In genomic region chr7:64863021-64863420, GRCh38 we compare ENCODE assay signal across 26 cellular contexts.
"Had no signal": no experiment of that assay in that cellular context is flagged by ENCODE, and none has a peak within 500 bp of the region (broad histone marks: within the 10 kb centered on the region; RNA-seq: fewer than 3 reads in every experiment).

No MANE protein-coding gene starts in this region.

- ATAC-seq: esophagus mucosa; gastrocnemius medialis; left cardiac atrium; left lung; natural killer cell; pancreas; right cardiac atrium; stimulated activated effector memory CD8-positive, alpha-beta T cell treated with anti-CD3 and anti-CD28 coated beads, Interleukin-12 subunit alpha, Interleukin-12 subunit beta, amount 100 ng/mL, for 72 hours; stimulated activated naive CD8-positive, alpha-beta T cell treated with anti-CD3 and anti-CD28 coated beads, Interleukin-15, Interleukin-2, amounts not matched to agents 100 U/mL and 50 U/mL, for 24 hours had no signal

- H3K4me3 Mint-ChIP-seq: dendritic cell treated with granulocyte-macrophage colony-stimulating factor and Interleukin-4, amounts not matched to agents 40 ng/mL and 50 ng/mL, for 4 days; endodermal cell; natural killer cell; stimulated activated effector memory CD8-positive, alpha-beta T cell treated with anti-CD3 and anti-CD28 coated beads, Interleukin-12 subunit alpha, Interleukin-12 subunit beta, amount 100 ng/mL, for 72 hours had no signal

- H3K79me2 ChIP-seq: hepatocyte had no signal

- H3K27me3 ChIP-seq: gastrocnemius medialis, hepatocyte, left lung, pancreas, sigmoid colon, testis, tibial artery, upper lobe of left lung had no signal

- H3K4me1 Mint-ChIP-seq: endodermal cell; natural killer cell; stimulated activated effector memory CD8-positive, alpha-beta T cell treated with anti-CD3 and anti-CD28 coated beads, Interleukin-12 subunit alpha, Interleukin-12 subunit beta, amount 100 ng/mL, for 72 hours had no signal

- H3K36me3 Mint-ChIP-seq: natural killer cell; stimulated activated effector memory CD8-positive, alpha-beta T cell treated with anti-CD3 and anti-CD28 coated beads, Interleukin-12 subunit alpha, Interleukin-12 subunit beta, amount 100 ng/mL, for 72 hours had no signal

- H3K9me3 ChIP-seq: gastrocnemius medialis, pancreas, sigmoid colon, testis, tibial artery, upper lobe of left lung had no signal

- H3K27ac Mint-ChIP-seq: dendritic cell treated with granulocyte-macrophage colony-stimulating factor and Interleukin-4, amounts not matched to agents 40 ng/mL and 50 ng/mL, for 4 days; endodermal cell; natural killer cell; progenitor cell of endocrine pancreas; stimulated activated effector memory CD8-positive, alpha-beta T cell treated with anti-CD3 and anti-CD28 coated beads, Interleukin-12 subunit alpha, Interleukin-12 subunit beta, amount 100 ng/mL, for 72 hours had no signal

- H2AFZ ChIP-seq: hepatocyte had no signal

- H3K27me3 Mint-ChIP-seq: dendritic cell treated with granulocyte-macrophage colony-stimulating factor and Interleukin-4, amounts not matched to agents 40 ng/mL and 50 ng/mL, for 4 days; progenitor cell of endocrine pancreas had no signal

- H3K4me1 ChIP-seq: gastrocnemius medialis, left lung, pancreas, sigmoid colon, testis, tibial artery, upper lobe of left lung had no signal

- H3K27ac ChIP-seq: epithelial cell of prostate, gastrocnemius medialis, hepatocyte, left lung, pancreas, sigmoid colon, testis, tibial artery, upper lobe of left lung had no signal

- H3K4me2 ChIP-seq: hepatocyte had no signal

- DNase-seq: effector CD8-positive, alpha-beta T cell; endodermal cell; foreskin fibroblast; gastrocnemius medialis; left cardiac atrium; left lung; mammary epithelial cell; mesendoderm; natural killer cell; occipital lobe; pancreas; right cardiac atrium; sigmoid colon; stimulated activated CD4-positive, alpha-beta T cell treated with anti-CD3 and anti-CD28 coated beads, Interleukin-2, amount 100 ng/mL, for 24 hours; stimulated activated CD4-positive, alpha-beta T cell treated with anti-CD3 and anti-CD28 coated beads, Interleukin-4, amount 100 ng/mL, for 24 hours; stimulated activated naive CD8-positive, alpha-beta T cell treated with anti-CD3 and anti-CD28 coated beads, Interleukin-15, Interleukin-2, amounts not matched to agents 100 U/mL and 50 U/mL, for 24 hours; substantia nigra; testis had no signal
